In the genomic region with DNA sequence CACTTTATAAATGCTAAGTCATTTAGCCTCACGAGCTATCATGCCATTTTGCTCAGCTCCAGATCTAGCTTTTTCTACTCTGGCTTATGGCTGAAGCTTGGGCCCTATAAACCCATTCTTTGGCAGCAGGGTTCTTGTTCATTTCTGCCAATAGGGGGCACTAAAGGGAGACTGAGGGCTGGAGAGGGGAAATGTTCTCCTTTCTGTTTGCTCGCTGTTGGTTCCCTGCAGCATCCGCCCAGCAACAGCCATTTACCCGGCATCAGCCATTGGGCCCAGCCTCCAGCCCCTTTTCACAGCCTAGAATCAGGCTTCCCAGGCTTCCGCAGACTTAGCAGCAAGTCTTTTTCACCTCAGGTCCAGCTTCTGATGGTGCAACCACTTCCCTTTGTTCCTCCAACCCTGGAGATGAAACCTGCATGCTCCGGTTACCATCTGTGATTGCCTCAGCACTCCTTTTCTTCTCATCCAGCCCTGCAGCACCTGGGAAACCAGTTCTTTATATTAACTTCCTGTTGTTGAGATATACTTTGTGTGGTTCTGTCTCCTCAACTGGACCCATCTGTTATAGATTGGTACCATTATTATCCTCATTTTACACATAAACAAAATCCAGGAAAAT, we compare ENCODE assay signal across 8 cellular contexts. TPM values are rescaled to one million over a fixed set of nuclear protein-coding genes. Genes with fewer than 3 reads are reported as not detected.
DNase-seq lines count a peak whose midpoint lies in the region; ATAC-seq and TF ChIP-seq lines count a peak whose summit lies in the region.

No MANE protein-coding gene starts in this region.

- WGBS in smooth muscle cell (ENCODE audit: low lambda C conversion rate): 83% methylated on average over 6 of the region's 6 CpGs

- ATAC-seq in HG03039 (IDR thresholded peaks at IDR 0.05; ENCODE audit: unreplicated experiment) (no peak), HG03139 (IDR thresholded peaks at IDR 0.05; ENCODE audit: unreplicated experiment) (no peak), HG03457 (IDR thresholded peaks at IDR 0.05; ENCODE audit: unreplicated experiment) (no peak)

- DNase-seq in SIG-M5 treated with dmso at 0.1 percent for 504 hours (lab: John Stamatoyannopoulos, UW; ENCODE audit: unreplicated experiment): peak; percentile 25
- DNase-seq in SIG-M5 (lab: John Stamatoyannopoulos, UW): no peak
- DNase-seq in NCI-H146 treated with DMSO at 0.1 percent for 48 hours (lab: John Stamatoyannopoulos, UW; ENCODE audit: unreplicated experiment): peak; percentile 7
- peak; percentile 59 for DNase-seq in epithelial cell of esophagus (ENCODE audit: low read depth)
- no peak for DNase-seq in smooth muscle cell (lab: John Stamatoyannopoulos, UW; ENCODE audit: unreplicated experiment)

- no peak overlapping the region for H3K27ac ChIP-seq in smooth muscle cell (ENCODE audit: low read depth)

- no peaks in the 10 kb centered on the region for H3K27me3 ChIP-seq in smooth muscle cell (ENCODE audit: low read depth)

- TF ChIP-seq CTCF in epithelial cell of esophagus (IDR thresholded peaks at IDR 0.05; ENCODE audit: insufficient read depth, low read depth, low read length, missing control alignments) (peak; percentile 39), smooth muscle cell (IDR thresholded peaks at IDR 0.05; ENCODE audit: borderline replicate concordance, insufficient read depth, poor library complexity, severe bottlenecking) (peak; percentile 33)

- H3K4me2 ChIP-seq in smooth muscle cell: no peak overlapping the region

- H2AFZ ChIP-seq in smooth muscle cell (ENCODE audit: low read depth): no peak overlapping the region

- H4K20me1 ChIP-seq in smooth muscle cell (ENCODE audit: low read depth): no peaks in the 10 kb centered on the region

- H3F3A ChIP-seq in smooth muscle cell (ENCODE audit: low read depth): peaks cover 20% of the 10 kb centered on the region

- H3K79me2 ChIP-seq in smooth muscle cell (ENCODE audit: low read depth): no peaks in the 10 kb centered on the region

- no peak overlapping the region for H3K4me3 ChIP-seq in epithelial cell of esophagus (ENCODE audit: low read length)
- no peak overlapping the region for H3K4me3 ChIP-seq in smooth muscle cell

- H3K4me1 ChIP-seq in smooth muscle cell (ENCODE audit: low read depth): peaks cover 60% of the 10 kb centered on the region

- no peaks in the 10 kb centered on the region for H3K36me3 ChIP-seq in smooth muscle cell (ENCODE audit: low read depth)

- H3K9me3 ChIP-seq in smooth muscle cell (replicated peaks; ENCODE audit: low read depth): no peaks in the 10 kb centered on the region

- no peak overlapping the region for H3K9ac ChIP-seq in smooth muscle cell (ENCODE audit: low read depth)

RNA-seq across cellular contexts. Expression of a gene that starts 4.2 kb away (rescaled TPM):
- total RNA-seq in smooth muscle cell: 8.4 and 9.3 TPM in 2 replicates
- 4.2 and 9.7 TPM in 2 replicates for polyA plus RNA-seq in smooth muscle cell

Comparison
In these comparisons a context has a peak if more than half of its experiments do, and no peak if none do; other contexts are left out.
1. DNase-seq: peak in SIG-M5 treated with dmso at 0.1 percent for 504 hours (single experiment), NCI-H146 treated with DMSO at 0.1 percent for 48 hours (single experiment) and epithelial cell of esophagus (single experiment); none in SIG-M5 (single experiment) and smooth muscle cell (single experiment).